1 cellular context compared by ENCODE assay signal in the genomic region with DNA sequence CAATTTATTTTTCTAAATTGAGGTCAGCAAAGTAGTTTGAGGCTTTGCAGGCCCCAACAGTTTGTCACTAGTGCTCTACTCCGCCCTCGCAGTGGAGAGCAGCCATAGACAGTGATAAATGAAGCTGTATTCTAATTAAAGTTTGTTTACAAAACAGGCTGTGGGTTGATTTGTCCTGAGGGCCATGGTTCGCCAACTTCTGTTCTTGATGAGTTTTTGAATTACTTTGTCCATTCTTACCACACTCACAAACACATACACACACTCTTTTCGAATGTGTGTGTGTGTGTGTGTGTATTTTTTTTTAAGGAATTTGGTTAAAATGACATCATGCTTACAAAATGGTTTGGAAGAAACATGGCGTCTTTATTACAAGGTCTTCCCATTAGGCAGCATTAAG.
TF ChIP-seq lines count a peak whose summit lies in the region.

No MANE protein-coding gene starts in this region.

TF ChIP-seq in liver, 16 proteins besides CTCF, POLR2A, EP300 and RAD21 (continued from another document):
- no peak for TF ChIP-seq HNF4G (IDR thresholded peaks at IDR 0.05)
- no peak for TF ChIP-seq REST (IDR thresholded peaks at IDR 0.05)
